Comparison of ENCODE assay signal across 8 cellular contexts in genomic region chr5:73450672-73451217, GRCh38. TPM values are rescaled to one million over a fixed set of nuclear protein-coding genes. Genes with fewer than 3 reads are reported as not detected.
DNase-seq lines count a peak whose midpoint lies in the region; ATAC-seq and TF ChIP-seq lines count a peak whose summit lies in the region.

No MANE protein-coding gene starts in this region.

- H3K4me3 ChIP-seq in breast epithelium = peak overlapping the region in 1 of 3 donors; percentile 49
- peak overlapping the region; percentile 41 to 42 for H3K4me3 ChIP-seq in testis

- peaks cover 0 to 7% of the 10 kb centered on the region in 2 donors for H3K4me1 ChIP-seq in breast epithelium
- peaks cover 6% of the 10 kb centered on the region for H3K4me1 ChIP-seq in testis

- CTCF ChIA-PET in MCF 10A (lab: Yijun Ruan, JAX) = interaction anchor here (0.6 to 2.4 kb wide), 59 partner anchors 9 to 537 kb away, joined by 3 to 95 read pairs (median 4); partner anchors contain the start of gene TMEM174

- H3K27ac Mint-ChIP-seq in MCF 10A (ENCODE audit: low read depth, unreplicated experiment) (no peak overlapping the region), immature natural killer cell (peak overlapping the region in 2 of 6 donors; percentile 31 to 47)
- peak overlapping the region; percentile 77 for H3K27ac Mint-ChIP-seq in activated T-helper 1 cell treated with anti-CD3 and anti-CD28 coated beads, Interleukin-12 subunit alpha, Interleukin-12 subunit beta, Interleukin-2, Interleukin-4 antibody, amounts not matched to agents 30 ng/mL and 10 ng/mL and 1 ng/mL, durations not matched to agents 14 hours and 24 hours and 36 hours

- intact Hi-C loops in MCF 10A (cut with micrococcal nuclease) = loop anchor here (1.0 to 10.0 kb wide), 4 partner anchors 84 to 528 kb away; partner anchors contain the start of gene FCHO2
- intact Hi-C loops in breast epithelium (cut with DNase I; ENCODE audit: low total_unique reads) = no loop called here
- intact Hi-C loops in activated T-helper 1 cell treated with anti-CD3 and anti-CD28 coated beads, Interleukin-12 subunit alpha, Interleukin-12 subunit beta, Interleukin-2, Interleukin-4 antibody, amounts not matched to agents 30 ng/mL and 10 ng/mL and 1 ng/mL, durations not matched to agents 14 hours and 24 hours and 36 hours (cut with micrococcal nuclease) = loop anchor here (1.0 to 5.0 kb wide), 6 partner anchors 31 to 493 kb away; partner anchors contain the start of gene FCHO2
- intact Hi-C loops in testis (cut with DNase I; ENCODE audit: low total_unique reads) = no loop called here

- POLR2A ChIA-PET in MCF 10A (lab: Yijun Ruan, JAX) = interaction anchor here (0.9 to 2.5 kb wide), 8 partner anchors 22 to 366 kb away, joined by 3 to 34 read pairs (median 4); partner anchors contain the start of gene BTF3

- H3K36me3 ChIP-seq in breast epithelium (no peaks in the 10 kb centered on the region), testis (ENCODE audit: low read depth, missing control alignments) (no peaks in the 10 kb centered on the region)

- H3K36me3 Mint-ChIP-seq in MCF 10A (ENCODE audit: insufficient read depth, unreplicated experiment) (no peaks in the 10 kb centered on the region), immature natural killer cell (no peaks in the 10 kb centered on the region)
- no peaks in the 10 kb centered on the region for H3K36me3 Mint-ChIP-seq in activated T-helper 1 cell treated with anti-CD3 and anti-CD28 coated beads, Interleukin-12 subunit alpha, Interleukin-12 subunit beta, Interleukin-2, Interleukin-4 antibody, amounts not matched to agents 30 ng/mL and 10 ng/mL and 1 ng/mL, durations not matched to agents 14 hours and 24 hours and 36 hours (ENCODE audit: low read depth)

- H3K27me3 ChIP-seq in breast epithelium (peaks cover 4 to 74% of the 10 kb centered on the region in 2 donors), testis (peaks cover 6% of the 10 kb centered on the region)

- TF ChIP-seq CTCF in MCF 10A (IDR thresholded peaks at IDR 0.05; ENCODE audit: unreplicated experiment) (no peak), breast epithelium (IDR thresholded peaks at IDR 0.05) (no peak), testis (IDR thresholded peaks at IDR 0.05) (no peak)

- TF ChIP-seq POLR2A in breast epithelium (IDR thresholded peaks at IDR 0.05) = no peak
- no peak for TF ChIP-seq POLR2A in testis (IDR thresholded peaks at IDR 0.05)

- WGBS in testis, 2 donors = 7 to 8% methylated on average over 26 of the region's 26 CpGs

- H3K27me3 Mint-ChIP-seq in MCF 10A (ENCODE audit: insufficient read depth, unreplicated experiment) (no peaks in the 10 kb centered on the region), immature natural killer cell (ENCODE audit: low read depth in 3 of 3) (peaks cover 51 to 71% (median 59%) of the 10 kb centered on the region in 3 donors)
- H3K27me3 Mint-ChIP-seq in activated T-helper 1 cell treated with anti-CD3 and anti-CD28 coated beads, Interleukin-12 subunit alpha, Interleukin-12 subunit beta, Interleukin-2, Interleukin-4 antibody, amounts not matched to agents 30 ng/mL and 10 ng/mL and 1 ng/mL, durations not matched to agents 14 hours and 24 hours and 36 hours (ENCODE audit: insufficient read depth) = peaks cover 65% of the 10 kb centered on the region

- H3K4me3 Mint-ChIP-seq in MCF 10A (ENCODE audit: unreplicated experiment) (peak overlapping the region; percentile 52), immature natural killer cell (peak overlapping the region; percentile 8 to 68 (median 41))
- H3K4me3 Mint-ChIP-seq in activated T-helper 1 cell treated with anti-CD3 and anti-CD28 coated beads, Interleukin-12 subunit alpha, Interleukin-12 subunit beta, Interleukin-2, Interleukin-4 antibody, amounts not matched to agents 30 ng/mL and 10 ng/mL and 1 ng/mL, durations not matched to agents 14 hours and 24 hours and 36 hours = no peak overlapping the region

- no peak for ATAC-seq in esophagus mucosa

- DNase-seq in MCF 10A (ENCODE audit: unreplicated experiment) (no peak), breast epithelium (ENCODE audit: low spot score in 2 of 2) (no peak), immature natural killer cell (no peak), testis (no peak), COLO668 (lab: John Stamatoyannopoulos, UW; ENCODE audit: unreplicated experiment) (no peak), epidermal melanocyte (ENCODE audit: insufficient read length, low spot score) (no peak)
- no peak for DNase-seq in activated T-helper 1 cell treated with anti-CD3 and anti-CD28 coated beads, Interleukin-12 subunit alpha, Interleukin-12 subunit beta, Interleukin-2, Interleukin-4 antibody, amounts not matched to agents 30 ng/mL and 10 ng/mL and 1 ng/mL, durations not matched to agents 14 hours and 24 hours and 36 hours (ENCODE audit: low spot score)

- H3K4me1 Mint-ChIP-seq in MCF 10A (ENCODE audit: insufficient read depth, unreplicated experiment) (peaks cover 5% of the 10 kb centered on the region), immature natural killer cell (peaks cover 23 to 24% of the 10 kb centered on the region in 2 donors)
- peaks cover 15% of the 10 kb centered on the region for H3K4me1 Mint-ChIP-seq in activated T-helper 1 cell treated with anti-CD3 and anti-CD28 coated beads, Interleukin-12 subunit alpha, Interleukin-12 subunit beta, Interleukin-2, Interleukin-4 antibody, amounts not matched to agents 30 ng/mL and 10 ng/mL and 1 ng/mL, durations not matched to agents 14 hours and 24 hours and 36 hours (ENCODE audit: low read depth)

- no peaks in the 10 kb centered on the region for H3K9me3 Mint-ChIP-seq in MCF 10A (ENCODE audit: unreplicated experiment)
- H3K9me3 Mint-ChIP-seq in activated T-helper 1 cell treated with anti-CD3 and anti-CD28 coated beads, Interleukin-12 subunit alpha, Interleukin-12 subunit beta, Interleukin-2, Interleukin-4 antibody, amounts not matched to agents 30 ng/mL and 10 ng/mL and 1 ng/mL, durations not matched to agents 14 hours and 24 hours and 36 hours = no peaks in the 10 kb centered on the region
- peaks cover 0 to 20% (median 8%) of the 10 kb centered on the region in 6 donors for H3K9me3 Mint-ChIP-seq in immature natural killer cell

- no peak overlapping the region for H3K27ac ChIP-seq in breast epithelium
- no peak overlapping the region for H3K27ac ChIP-seq in testis

- no TSS peak for BruUV-seq in MCF 10A (replicated peaks; lab: Mats Ljungman, UMichigan)

- H3K9me3 ChIP-seq in breast epithelium (no peaks in the 10 kb centered on the region), testis (no peaks in the 10 kb centered on the region)

RNA-seq across cellular contexts. Expression of gene FOXD1, which starts 2.2 kb away (rescaled TPM):
- total RNA-seq in MCF 10A (2022) (46.4 and 50.9 TPM in 2 replicates), breast epithelium (under 1 TPM in 2 of 3 donors, not detected in 1; 0.29 to 0.32 TPM), testis (10 to 100 TPM in 1 of 2 donors, 1 to 10 TPM in 1; 7.4 to 12.8 TPM), esophagus mucosa (0.88 TPM)
- 0.13 and 0.15 TPM in 2 replicates for total RNA-seq in activated T-helper 1 cell treated with anti-CD3 and anti-CD28 coated beads, Interleukin-12 subunit alpha, Interleukin-12 subunit beta, Interleukin-2, Interleukin-4 antibody, amounts not matched to agents 30 ng/mL and 10 ng/mL and 1 ng/mL, durations not matched to agents 14 hours and 24 hours and 36 hours
- polyA plus RNA-seq in immature natural killer cell (not detected), testis (ENCODE audit: insufficient read depth, low read depth, low replicate concordance) (9.1 TPM)

RNA-seq across cellular contexts. Expression of gene BTF3, which starts 47.5 kb away (rescaled TPM):
- total RNA-seq in MCF 10A (2022) = 937 and 946 TPM in 2 replicates
- total RNA-seq in breast epithelium = 100 to 1,000 TPM; 503 to 575 (median 519) TPM
- 913 and 929 TPM in 2 replicates for total RNA-seq in activated T-helper 1 cell treated with anti-CD3 and anti-CD28 coated beads, Interleukin-12 subunit alpha, Interleukin-12 subunit beta, Interleukin-2, Interleukin-4 antibody, amounts not matched to agents 30 ng/mL and 10 ng/mL and 1 ng/mL, durations not matched to agents 14 hours and 24 hours and 36 hours
- 100 to 1,000 TPM; 483 to 591 (median 494) TPM for polyA plus RNA-seq in immature natural killer cell
- total RNA-seq in testis = 100 to 1,000 TPM; 232 to 277 TPM
- polyA plus RNA-seq in testis (ENCODE audit: insufficient read depth, low read depth, low replicate concordance) = 387 TPM
- total RNA-seq in esophagus mucosa = 764 TPM

Comparison
In these comparisons a context has a peak if more than half of its experiments do, and no peak if none do; other contexts are left out.
1. intact Hi-C loops: an anchor here in MCF 10A (1.0 to 10.0 kb wide) and activated T-helper 1 cell treated with anti-CD3 and anti-CD28 coated beads, Interleukin-12 subunit alpha, Interleukin-12 subunit beta, Interleukin-2, Interleukin-4 antibody, amounts not matched to agents 30 ng/mL and 10 ng/mL and 1 ng/mL, durations not matched to agents 14 hours and 24 hours and 36 hours (1.0 to 5.0 kb wide); none called in breast epithelium and testis.